8 cellular contexts compared by ENCODE assay signal in genomic region chr10:123007558-123008378, GRCh38. TPM values are rescaled to one million over a fixed set of nuclear protein-coding genes. Genes with fewer than 3 reads are reported as not detected.
A peak's percentile ranks its signal among the peaks of the same experiment; 100 is the strongest.
DNase-seq lines count a peak whose midpoint lies in the region; ATAC-seq and TF ChIP-seq lines count a peak whose summit lies in the region.

No MANE protein-coding gene starts in this region.

- 0 out of 2 replicates have a peak, but pooled peaks cover 7% of the 10 kb centered on the region for H4K20me1 ChIP-seq in OCI-LY3 (ENCODE audit: insufficient read depth, low read length)

- H3K27ac Mint-ChIP-seq in activated T-cell treated with anti-CD3 and anti-CD28 coated beads, Interleukin-2, amount 50 U/mL, for 72 hours, result peak overlapping the region; percentile 99
- peak overlapping the region; percentile 79 for H3K27ac Mint-ChIP-seq in neural crest cell (ENCODE audit: unreplicated experiment)

- H3K4me3 ChIP-seq in OCI-LY3 (ENCODE audit: low read length) (peak overlapping the region; percentile 98), tibial artery (peak overlapping the region; percentile 84 to 90)

- H3K9ac ChIP-seq in OCI-LY3 (ENCODE audit: low read length), result peak overlapping the region; percentile 72

- H3K36me3 Mint-ChIP-seq in activated T-cell treated with anti-CD3 and anti-CD28 coated beads, Interleukin-2, amount 50 U/mL, for 72 hours (ENCODE audit: insufficient read depth in 2 of 2), result peaks cover 6 to 11% of the 10 kb centered on the region in 2 donors
- peaks cover 4% of the 10 kb centered on the region for H3K36me3 Mint-ChIP-seq in neural crest cell (ENCODE audit: low read depth)

- no peaks in the 10 kb centered on the region for H3K27me3 Mint-ChIP-seq in activated T-cell treated with anti-CD3 and anti-CD28 coated beads, Interleukin-2, amount 50 U/mL, for 72 hours (ENCODE audit: low read depth)
- H3K27me3 Mint-ChIP-seq in neural crest cell (ENCODE audit: low read depth), result no peaks in the 10 kb centered on the region

- peak overlapping the region; percentile 90 for H3K4me2 ChIP-seq in OCI-LY3 (ENCODE audit: low read length)

- H3K4me1 ChIP-seq in OCI-LY3 (ENCODE audit: low read length) (peaks cover 18% of the 10 kb centered on the region), tibial artery (peaks cover 0 to 49% (median 16%) of the 10 kb centered on the region in 4 donors)

- H3K4me1 Mint-ChIP-seq in activated T-cell treated with anti-CD3 and anti-CD28 coated beads, Interleukin-2, amount 50 U/mL, for 72 hours (ENCODE audit: low read depth), result peaks cover 50% of the 10 kb centered on the region
- H3K4me1 Mint-ChIP-seq in neural crest cell, result peaks cover 41% of the 10 kb centered on the region

- intact Hi-C loops in tibial artery (cut with DNase I; ENCODE audit: low total_unique reads), result loop anchor here (1.0 to 5.0 kb wide), 2 partner anchors 27 to 145 kb away; partner anchors contain the start of genes BUB3 and PSTK

- TF ChIP-seq CTCF in 22Rv1 (IDR thresholded peaks at IDR 0.05), result no peak
- no peak for TF ChIP-seq CTCF in OCI-LY3 (IDR thresholded peaks at IDR 0.05; ENCODE audit: low read depth, low read length)
- peak; percentile 16 for TF ChIP-seq CTCF in neural crest cell (conservative IDR thresholded peaks at IDR 0.05)
- TF ChIP-seq CTCF in tibial artery (IDR thresholded peaks at IDR 0.05), result no peak

- H3K9me3 ChIP-seq in OCI-LY3 (ENCODE audit: insufficient read depth, low read length), result no peaks in the 10 kb centered on the region
- no peaks in the 10 kb centered on the region for H3K9me3 ChIP-seq in tibial artery

- peak; percentile 51 to 62 for DNase-seq in activated T-cell treated with anti-CD3 and anti-CD28 coated beads, Interleukin-2, amount 50 U/mL, for 72 hours
- DNase-seq in fibroblast of the conjunctiva (ENCODE audit: low read depth) (peak; percentile 17), neural crest cell (ENCODE audit: low read depth, low spot score) (no peak), tibial artery (peak; percentile 37 to 68)

- no peaks in the 10 kb centered on the region for H3K27me3 ChIP-seq in OCI-LY3 (ENCODE audit: low read depth, low read length)
- no peaks in the 10 kb centered on the region for H3K27me3 ChIP-seq in tibial artery

- peak overlapping the region; percentile 41; the same call in 1 of the 2 replicates for H2AFZ ChIP-seq in OCI-LY3 (ENCODE audit: low read depth, low read length)

- ATAC-seq in GM18511 (IDR thresholded peaks at IDR 0.05; ENCODE audit: unreplicated experiment) (peak; percentile 48), HG03159 (IDR thresholded peaks at IDR 0.05; ENCODE audit: unreplicated experiment) (peak; percentile 35)
- ATAC-seq in activated T-cell treated with anti-CD3 and anti-CD28 coated beads, Interleukin-2, amount 50 U/mL, for 72 hours (replicated peaks in 1 of 2), result peak; percentile 49 to 59

- peak overlapping the region; percentile 95 to 98 for H3K4me3 Mint-ChIP-seq in activated T-cell treated with anti-CD3 and anti-CD28 coated beads, Interleukin-2, amount 50 U/mL, for 72 hours
- H3K4me3 Mint-ChIP-seq in neural crest cell, result peak overlapping the region; percentile 98

- H3K27ac ChIP-seq in 22Rv1 (peak overlapping the region; percentile 68), OCI-LY3 (ENCODE audit: low read length) (peak overlapping the region; percentile 39), tibial artery (peak overlapping the region; percentile 94)

- H3K9me3 Mint-ChIP-seq in activated T-cell treated with anti-CD3 and anti-CD28 coated beads, Interleukin-2, amount 50 U/mL, for 72 hours, result no peaks in the 10 kb centered on the region
- H3K9me3 Mint-ChIP-seq in neural crest cell, result no peaks in the 10 kb centered on the region

- no peaks in the 10 kb centered on the region for H3K36me3 ChIP-seq in OCI-LY3 (replicated peaks; ENCODE audit: low read depth, low read length)
- H3K36me3 ChIP-seq in tibial artery, result peaks cover 0 to 3% (median 0%) of the 10 kb centered on the region in 3 donors

- peaks cover 62% of the 10 kb centered on the region for H3K79me2 ChIP-seq in OCI-LY3 (ENCODE audit: low read length)

RNA-seq across cellular contexts. Expression of gene IKZF5, which starts 0.8 kb away (rescaled TPM):
- total RNA-seq in activated T-cell treated with anti-CD3 and anti-CD28 coated beads, Interleukin-2, amount 50 U/mL, for 72 hours, result 10 to 100 TPM; 13.2 to 15.2 TPM
- 12.1 and 14.1 TPM in 2 replicates for total RNA-seq in neural crest cell

RNA-seq across cellular contexts. Expression of gene ACADSB, which starts 1.0 kb away (rescaled TPM):
- 10 to 100 TPM; 24.4 to 29.8 TPM for total RNA-seq in activated T-cell treated with anti-CD3 and anti-CD28 coated beads, Interleukin-2, amount 50 U/mL, for 72 hours
- total RNA-seq in neural crest cell, result 16.8 and 17.2 TPM in 2 replicates

RNA-seq across cellular contexts. Expression of gene PSTK, which starts 27.6 kb away (rescaled TPM):
- total RNA-seq in activated T-cell treated with anti-CD3 and anti-CD28 coated beads, Interleukin-2, amount 50 U/mL, for 72 hours, result 1 to 10 TPM; 6.5 to 7.1 TPM
- total RNA-seq in neural crest cell, result 5.8 and 6.8 TPM in 2 replicates

RNA-seq across cellular contexts. Expression of gene C10orf88, which starts 53.7 kb away (rescaled TPM):
- total RNA-seq in activated T-cell treated with anti-CD3 and anti-CD28 coated beads, Interleukin-2, amount 50 U/mL, for 72 hours, result 10 to 100 TPM; 11.6 to 11.8 TPM
- total RNA-seq in neural crest cell, result 11.8 and 13.5 TPM in 2 replicates

Comparison
In these comparisons a context has a peak if more than half of its experiments do, and no peak if none do; other contexts are left out.
1. H3K27ac ChIP-seq: peak in every context shown above with its lines; median percentile 94 in tibial artery; 68 in 22Rv1; 39 in OCI-LY3.